Comparison of ENCODE assay signal across 14 cellular contexts in the genomic region with DNA sequence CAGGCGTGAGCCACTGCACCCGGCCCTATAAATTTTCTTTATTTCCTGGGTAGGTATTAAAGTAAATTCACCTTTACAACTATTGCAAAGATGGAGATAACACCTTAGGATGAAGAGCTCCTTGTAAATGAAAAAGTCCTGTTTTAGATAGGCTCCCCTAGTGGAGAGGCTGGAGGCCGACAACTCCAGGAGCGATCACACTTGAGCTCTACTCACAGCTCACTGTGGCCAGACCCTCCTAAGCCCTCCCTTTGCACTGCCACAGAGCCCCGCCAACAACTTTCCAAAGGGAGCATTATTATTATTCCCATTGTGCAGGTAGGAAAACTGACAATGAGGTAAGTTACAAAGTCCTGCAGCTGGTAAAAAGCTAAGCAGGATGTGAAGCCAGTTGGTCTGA.
A peak's percentile ranks its signal among the peaks of the same experiment; 100 is the strongest.
DNase-seq lines count a peak whose midpoint lies in the region; ATAC-seq and TF ChIP-seq lines count a peak whose summit lies in the region.
"Had no signal": no experiment of that assay in that cellular context is flagged by ENCODE, and none has a peak within 500 bp of the region (broad histone marks: within the 10 kb centered on the region; RNA-seq: fewer than 3 reads in every experiment).

No MANE protein-coding gene starts in this region.

- H3K9me3 ChIP-seq in aorta (ENCODE audit: control insufficient read depth, low read length): no peaks in the 10 kb centered on the region
- H3K9me3 ChIP-seq: thoracic aorta had no signal

- intact Hi-C loops in aorta (cut with DNase I): no loop called here

- no peaks in the 10 kb centered on the region for H3K4me1 ChIP-seq in foreskin keratinocyte
- H3K4me1 ChIP-seq in aorta (ENCODE audit: control insufficient read depth in 1 of 2, insufficient read depth in 2 of 2, low read length in 2 of 2): no peaks in the 10 kb centered on the region

- WGBS in aorta, 2 donors: 95 to 97% methylated on average over 5 of the region's 5 CpGs

- H3K27me3 ChIP-seq in foreskin keratinocyte (no peaks in the 10 kb centered on the region), aorta (ENCODE audit: control insufficient read depth in 1 of 2, insufficient read depth in 2 of 2, low read length in 1 of 2) (no peaks in the 10 kb centered on the region)

- TF ChIP-seq CTCF in AG09319 (IDR thresholded peaks at IDR 0.05; ENCODE audit: low read depth, low read length) (peak; percentile 30), GM12875 (IDR thresholded peaks at IDR 0.05; ENCODE audit: borderline replicate concordance, insufficient read depth, low read depth, low read length) (peak; percentile 57; the same call in 1 of the 2 replicates), foreskin keratinocyte (conservative IDR thresholded peaks at IDR 0.05) (peak; percentile 33)

- no peak overlapping the region for H3K27ac ChIP-seq in foreskin keratinocyte
- H3K27ac ChIP-seq in aorta (ENCODE audit: low read depth in 1 of 2, low read length in 2 of 2): no peak overlapping the region
- H3K27ac ChIP-seq: thoracic aorta had no signal

- H3K4me3 ChIP-seq in GM12875 (ENCODE audit: low read depth, low read length) (no peak overlapping the region), aorta (ENCODE audit: low read length in 2 of 2) (no peak overlapping the region)
- H3K4me3 ChIP-seq: thoracic aorta had no signal

- H3K36me3 ChIP-seq in aorta (ENCODE audit: control insufficient read depth in 1 of 2, insufficient read depth in 2 of 2, low read length in 1 of 2): no peaks in the 10 kb centered on the region
- H3K36me3 ChIP-seq: thoracic aorta had no signal

- ATAC-seq in foreskin keratinocyte (peak; percentile 29), HG02759 (IDR thresholded peaks at IDR 0.05; ENCODE audit: unreplicated experiment) (no peak), HG03469 (IDR thresholded peaks at IDR 0.05; ENCODE audit: unreplicated experiment) (no peak), aorta (ENCODE audit: low FRiP score) (no peak)

- DNase-seq in AG09319 (ENCODE audit: extremely low read depth, low read depth) (no peak), RPMI8226 (peak; percentile 8), foreskin keratinocyte (no peak), KG1 (lab: John Stamatoyannopoulos, UW) (no peak), aorta (no peak)
- DNase-seq: activated effector memory CD4-positive, alpha-beta T cell treated with anti-CD3 and anti-CD28 coated beads, Interleukin-2, amount 50 U/mL, for 16 hours; EL; mesenchymal stem cell; NCI-H187; T-helper 9 cell had no signal
